In the genomic region with DNA sequence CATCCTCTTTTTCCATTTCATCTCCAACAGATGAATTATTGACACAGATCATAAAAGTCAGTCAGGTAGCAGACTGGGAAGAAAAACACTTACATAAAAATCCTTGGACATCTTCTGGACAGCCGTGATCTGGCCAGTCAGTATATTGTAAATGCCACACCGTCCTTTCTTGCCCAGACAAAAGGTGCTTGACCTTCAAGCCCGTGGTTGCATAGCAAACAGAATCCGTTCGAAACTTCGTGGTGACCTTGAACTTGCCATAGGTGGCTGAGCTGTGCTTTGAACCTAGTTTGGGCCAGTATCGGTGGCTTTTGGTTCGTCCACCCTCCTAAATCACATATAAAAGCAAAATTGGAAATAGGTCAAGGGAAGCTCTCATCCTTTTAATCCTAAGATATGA, we compare ENCODE assay signal across 31 cellular contexts.
"Had no signal": no experiment of that assay in that cellular context is flagged by ENCODE, and none has a peak within 500 bp of the region (broad histone marks: within the 10 kb centered on the region; RNA-seq: fewer than 3 reads in every experiment).

No MANE protein-coding gene starts in this region.

- H3K36me3 Mint-ChIP-seq: naive thymus-derived CD8-positive, alpha-beta T cell; natural killer cell treated with Interleukin-12 subunit alpha and Interleukin-12 subunit beta and Interleukin-15 and Interleukin-18, amount 100 ng/mL, for 72 hours; stimulated activated memory B cell treated with anti-CD40 and anti-IgM and Interleukin-4, amounts not matched to agents 10 μg/mL and 1 μg/mL and 100 μg/mL, for 72 hours had no signal

- H3K4me3 ChIP-seq: neural progenitor cell, ovary, psoas muscle, skin epidermis, smooth muscle cell, spleen, suprapubic skin, testis, tibial artery, transverse colon, upper lobe of left lung, vagina had no signal

- DNase-seq: naive thymus-derived CD8-positive, alpha-beta T cell; occipital lobe; ovary; posterior cingulate gyrus; psoas muscle; right cardiac atrium; spleen; stimulated activated CD4-positive, alpha-beta T cell treated with anti-CD3 and anti-CD28 coated beads, Interleukin-12 subunit alpha, Interleukin-12 subunit beta, amount 100 ng/mL, for 4 hours; stimulated activated CD4-positive, alpha-beta T cell treated with anti-CD3 and anti-CD28 coated beads, Interleukin-1b, Interleukin-23, amount 100 ng/mL, for 48 hours; stimulated activated CD4-positive, alpha-beta T cell treated with anti-CD3 and anti-CD28 coated beads, Interleukin-4, amount 100 ng/mL, for 1 hour; stimulated activated CD4-positive, alpha-beta T cell treated with anti-CD3 and anti-CD28 coated beads, Interleukin-4, amount 100 ng/mL, for 4 hours; stimulated activated CD8-positive, alpha-beta memory T cell treated with anti-CD3 and anti-CD28 coated beads, Interleukin-4, amount 100 ng/mL, for 48 hours; stimulated activated naive CD4-positive, alpha-beta T cell; stimulated activated naive CD8-positive, alpha-beta T cell treated with anti-CD3 and anti-CD28 coated beads, Interleukin-15, amount 100 ng/mL, for 72 hours; stimulated activated naive CD8-positive, alpha-beta T cell treated with anti-CD3 and anti-CD28 coated beads, Interleukin-15, Interleukin-2, amounts not matched to agents 100 U/mL and 50 U/mL, for 24 hours; substantia nigra; testis; tibial artery; transverse colon had no signal

- H3K27ac ChIP-seq: neural progenitor cell, ovary, parathyroid adenoma, psoas muscle, skin epidermis, spleen, suprapubic skin, testis, tibial artery, transverse colon, upper lobe of left lung, vagina had no signal

- H3K9me3 ChIP-seq: ovary, psoas muscle, suprapubic skin, testis, tibial artery, transverse colon, upper lobe of left lung, vagina had no signal

- FAIRE-seq: urothelium cell line had no signal

- H3K27ac Mint-ChIP-seq: naive thymus-derived CD8-positive, alpha-beta T cell; natural killer cell treated with Interleukin-12 subunit alpha and Interleukin-12 subunit beta and Interleukin-15 and Interleukin-18, amount 100 ng/mL, for 72 hours; neural progenitor cell; progenitor cell of endocrine pancreas; stimulated activated memory B cell treated with anti-CD40 and anti-IgM and Interleukin-4, amounts not matched to agents 10 μg/mL and 1 μg/mL and 100 μg/mL, for 72 hours had no signal

- H2AFZ ChIP-seq: neural progenitor cell, parathyroid adenoma had no signal

- H3K4me3 Mint-ChIP-seq: naive thymus-derived CD8-positive, alpha-beta T cell; natural killer cell treated with Interleukin-12 subunit alpha and Interleukin-12 subunit beta and Interleukin-15 and Interleukin-18, amount 100 ng/mL, for 72 hours; neural progenitor cell; stimulated activated memory B cell treated with anti-CD40 and anti-IgM and Interleukin-4, amounts not matched to agents 10 μg/mL and 1 μg/mL and 100 μg/mL, for 72 hours; stimulated activated naive CD8-positive, alpha-beta T cell treated with anti-CD3 and anti-CD28 coated beads, Interleukin-15, amount 100 ng/mL, for 72 hours had no signal

- H3K27me3 ChIP-seq: neural progenitor cell, ovary, suprapubic skin, testis, tibial artery, transverse colon, upper lobe of left lung, vagina had no signal

- H3K9me3 Mint-ChIP-seq: natural killer cell treated with Interleukin-12 subunit alpha and Interleukin-12 subunit beta and Interleukin-15 and Interleukin-18, amount 100 ng/mL, for 72 hours; stimulated activated naive CD8-positive, alpha-beta T cell treated with anti-CD3 and anti-CD28 coated beads, Interleukin-15, amount 100 ng/mL, for 72 hours had no signal

- H3K4me1 Mint-ChIP-seq: naive thymus-derived CD8-positive, alpha-beta T cell; neural progenitor cell; stimulated activated memory B cell treated with anti-CD40 and anti-IgM and Interleukin-4, amounts not matched to agents 10 μg/mL and 1 μg/mL and 100 μg/mL, for 72 hours; stimulated activated naive CD8-positive, alpha-beta T cell treated with anti-CD3 and anti-CD28 coated beads, Interleukin-15, amount 100 ng/mL, for 72 hours had no signal

- H3K36me3 ChIP-seq: neural progenitor cell, ovary, transverse colon had no signal

- ATAC-seq: naive thymus-derived CD8-positive, alpha-beta T cell; natural killer cell treated with Interleukin-12 subunit alpha and Interleukin-12 subunit beta and Interleukin-15 and Interleukin-18, amount 100 ng/mL, for 72 hours; psoas muscle; right cardiac atrium; sciatic nerve; stimulated activated memory B cell treated with anti-CD40 and anti-IgM and Interleukin-4, amounts not matched to agents 10 μg/mL and 1 μg/mL and 100 μg/mL, for 72 hours; stimulated activated naive CD8-positive, alpha-beta T cell treated with anti-CD3 and anti-CD28 coated beads, Interleukin-15, amount 100 ng/mL, for 72 hours; stimulated activated naive CD8-positive, alpha-beta T cell treated with anti-CD3 and anti-CD28 coated beads, Interleukin-15, Interleukin-2, amounts not matched to agents 100 U/mL and 50 U/mL, for 24 hours had no signal

- H3K79me2 ChIP-seq: parathyroid adenoma had no signal

- H3K27me3 Mint-ChIP-seq: progenitor cell of endocrine pancreas had no signal

- H3K4me2 ChIP-seq: neural progenitor cell, smooth muscle cell had no signal

- H3K9ac ChIP-seq: neural progenitor cell, parathyroid adenoma had no signal

- H3K4me1 ChIP-seq: parathyroid adenoma, spleen, transverse colon, upper lobe of left lung, vagina had no signal
